ENCODE assay signal across 9 cellular contexts in the genomic region with DNA sequence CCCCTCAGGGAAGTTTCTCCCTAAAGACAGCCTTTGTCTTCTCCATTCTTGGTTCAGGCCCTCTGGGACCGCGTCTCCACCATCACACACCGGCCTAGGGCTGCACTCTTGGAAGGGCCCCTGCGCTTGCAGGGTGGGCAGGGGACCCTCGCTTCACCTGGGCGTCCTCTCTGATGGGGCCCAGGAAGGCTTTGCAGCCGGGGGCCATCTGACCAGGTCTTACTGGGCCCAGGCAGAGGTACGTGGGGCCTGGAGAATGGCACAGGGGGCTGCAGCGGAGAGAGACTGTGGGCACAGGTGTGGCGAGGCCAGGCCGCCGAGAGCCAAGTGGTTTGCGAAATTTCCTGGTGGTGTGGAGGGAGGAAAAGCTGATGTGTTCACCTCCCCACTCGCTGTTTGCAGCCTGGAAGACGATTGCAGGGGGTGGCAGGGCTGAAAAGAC. TPM values are rescaled to one million over a fixed set of nuclear protein-coding genes. Genes with fewer than 3 reads are reported as not detected.
DNase-seq lines count a peak whose midpoint lies in the region; ATAC-seq and TF ChIP-seq lines count a peak whose summit lies in the region.
"Had no signal": no experiment of that assay in that cellular context is flagged by ENCODE, and none has a peak within 500 bp of the region (broad histone marks: within the 10 kb centered on the region; RNA-seq: fewer than 3 reads in every experiment).

No MANE protein-coding gene starts in this region.

- peak overlapping the region; percentile 68 for H3K4me2 ChIP-seq in OCI-LY3 (ENCODE audit: low read length)

- POLR2A ChIA-PET in GM10248 (lab: Yijun Ruan, JAX) = no interaction called here

- H3K27me3 ChIP-seq in OCI-LY3 (ENCODE audit: low read depth, low read length) = no peaks in the 10 kb centered on the region

- H3K4me1 ChIP-seq in OCI-LY3 (ENCODE audit: low read length) = peaks cover 17% of the 10 kb centered on the region

- H3K36me3 ChIP-seq in OCI-LY3 (replicated peaks; ENCODE audit: low read depth, low read length) = no peaks in the 10 kb centered on the region

- no peaks in the 10 kb centered on the region for H3K79me2 ChIP-seq in OCI-LY3 (ENCODE audit: low read length)

- DNase-seq in GM10248 (ENCODE audit: extremely low spot score) (peak; percentile 39), fibroblast of mammary gland (ENCODE audit: low read depth) (no peak), retina (peak; percentile 28), NCI-H1436 (lab: John Stamatoyannopoulos, UW) (no peak), ureter (ENCODE audit: low spot score) (no peak), SW480 (ENCODE audit: low spot score) (no peak)
- DNase-seq: NK-92 treated with Interleukin-12 subunit alpha and Interleukin-12 subunit beta, amount 100 ng/mL, for 24 hours had no signal

- TF ChIP-seq CTCF in GM10248 (IDR thresholded peaks at IDR 0.05; ENCODE audit: control extremely low read depth, extremely low read depth, low read depth, missing control alignments) (no peak), OCI-LY3 (IDR thresholded peaks at IDR 0.05; ENCODE audit: low read depth, low read length) (no peak), fibroblast of mammary gland (conservative IDR thresholded peaks at IDR 0.05; ENCODE audit: control insufficient read depth, insufficient read depth, low read depth, low read length) (no peak)

- CTCF ChIA-PET in GM10248 (lab: Yijun Ruan, JAX) = interaction anchor here (1.4 to 3.3 kb wide), 2 partner anchors 43 to 50 kb away, joined by 3 to 15 read pairs; no protein-coding TSS in a partner anchor

- H3K4me3 ChIP-seq in OCI-LY3 (ENCODE audit: low read length) = peak overlapping the region; percentile 82
- peak overlapping the region; percentile 44 for H3K4me3 ChIP-seq in fibroblast of mammary gland (ENCODE audit: control insufficient read depth, low read depth, low read length)

- H3K9ac ChIP-seq in OCI-LY3 (ENCODE audit: low read length) = peak overlapping the region; percentile 69; the same call in 1 of the 2 replicates

- H3K9me3 ChIP-seq in OCI-LY3 (ENCODE audit: insufficient read depth, low read length) = no peaks in the 10 kb centered on the region

- H4K20me1 ChIP-seq in OCI-LY3 (ENCODE audit: insufficient read depth, low read length) = no peaks in the 10 kb centered on the region

- no peak overlapping the region for H2AFZ ChIP-seq in OCI-LY3 (ENCODE audit: low read depth, low read length)

- ATAC-seq in HG02973 (IDR thresholded peaks at IDR 0.05; ENCODE audit: unreplicated experiment) = no peak

- H3K27ac ChIP-seq in OCI-LY3 (ENCODE audit: low read length) = no peak overlapping the region

RNA-seq across cellular contexts. Expression of a gene that starts 44.4 kb away (rescaled TPM):
- total RNA-seq in ureter = 237 TPM

Comparison
In these comparisons a context has a peak if more than half of its experiments do, and no peak if none do; other contexts are left out.
1. DNase-seq: peak in GM10248 (single experiment) and retina (single experiment); none in fibroblast of mammary gland (single experiment), NCI-H1436 (single experiment), ureter (single experiment) and SW480 (single experiment).